30 cellular contexts compared by ENCODE assay signal in genomic region chr2:239609583-239610310, GRCh38.
A peak's percentile ranks its signal among the peaks of the same experiment; 100 is the strongest.
DNase-seq lines count a peak whose midpoint lies in the region; ATAC-seq and TF ChIP-seq lines count a peak whose summit lies in the region.
"Had no signal": no experiment of that assay in that cellular context is flagged by ENCODE, and none has a peak within 500 bp of the region (broad histone marks: within the 10 kb centered on the region; RNA-seq: fewer than 3 reads in every experiment).

No MANE protein-coding gene starts in this region.

- H3K4me1 ChIP-seq in BLaER1: peaks cover 62% of the 10 kb centered on the region
- peaks cover 10% of the 10 kb centered on the region for H3K4me1 ChIP-seq in CD8-positive, alpha-beta memory T cell (ENCODE audit: insufficient read depth, low read length)
- H3K4me1 ChIP-seq in mammary epithelial cell (ENCODE audit: insufficient read depth, low read length): no peaks in the 10 kb centered on the region
- H3K4me1 ChIP-seq: BE2C, esophagus squamous epithelium, foreskin keratinocyte, parathyroid adenoma, tibial artery had no signal

- peak overlapping the region in 6 of 7 donors; percentile 24 to 83 (median 44) for H3K4me3 Mint-ChIP-seq in CD8-positive, alpha-beta memory T cell
- H3K4me3 Mint-ChIP-seq: activated naive CD8-positive, alpha-beta T cell treated with anti-CD3 and anti-CD28 coated beads, Interleukin-2, amount 50 U/mL, for 24 hours; nephron had no signal

- ATAC-seq in left lobe of liver (no peak), GM19463 (IDR thresholded peaks at IDR 0.05; ENCODE audit: unreplicated experiment) (no peak), GM19397 (IDR thresholded peaks at IDR 0.05; ENCODE audit: unreplicated experiment) (no peak), GM21390 (IDR thresholded peaks at IDR 0.05; ENCODE audit: unreplicated experiment) (no peak)
- ATAC-seq: activated naive CD8-positive, alpha-beta T cell treated with anti-CD3 and anti-CD28 coated beads, Interleukin-2, amount 50 U/mL, for 24 hours; foreskin keratinocyte; heart left ventricle; HepG2; mucosa of descending colon; right cardiac atrium had no signal

- POLR2A ChIA-PET in CD8-positive, alpha-beta memory T cell (lab: Charles Lee): interaction anchor here (0.6 to 1.2 kb wide), 2 partner anchors 10 to 321 kb away, joined by 3 read pairs; no protein-coding TSS in a partner anchor

- DNase-seq in CD8-positive, alpha-beta memory T cell: peak in 4 of 5 donors; percentile 18 to 72 (median 32)
- DNase-seq in left lobe of liver (ENCODE audit: low spot score) (peak; percentile 24), retina (peak; percentile 43), mammary epithelial cell (no peak)
- DNase-seq: activated CD4-positive, alpha-beta T cell treated with anti-CD3 and anti-CD28 coated beads, Interleukin-2, amount 50 U/mL, for 4 hours; activated CD4-positive, CD25-positive, alpha-beta regulatory T cell; activated effector memory CD4-positive, alpha-beta T cell treated with Interleukin-2 at 50 U/mL for 16 hours; activated naive CD8-positive, alpha-beta T cell treated with anti-CD3 and anti-CD28 coated beads, Interleukin-2, amount 50 U/mL, for 24 hours; BE2C; esophagus squamous epithelium; foreskin keratinocyte; NCI-H1417 treated with DMSO at 0.1 percent for 48 hours; NCI-H2081; NCI-H524 treated with DMSO at 0.1 percent for 48 hours; OCI-M1; right cardiac atrium; SK-N-SH; stimulated activated CD4-positive, alpha-beta T cell treated with anti-CD3 and anti-CD28 coated beads, Interleukin-2, amount 100 ng/mL, for 24 hours had no signal

- in situ Hi-C loops in mammary epithelial cell (cut with MboI; ENCODE audit: low sequenced_read_pairs in 2 of 2): no loop called here

- H3K4me3 ChIP-seq in BLaER1: no peak overlapping the region
- H3K4me3 ChIP-seq in CD8-positive, alpha-beta memory T cell (ENCODE audit: low read length): no peak overlapping the region
- H3K4me3 ChIP-seq in mammary epithelial cell (replicated peaks in 1 of 3; ENCODE audit: insufficient read depth in 1 of 3, low read depth in 2 of 3, low read length in 3 of 3): no peak overlapping the region
- H3K4me3 ChIP-seq: esophagus squamous epithelium, heart left ventricle, lung, mucosa of descending colon, spleen, tibial artery had no signal

- 6% methylated on average over 12 of the region's 26 CpGs for WGBS in mammary epithelial cell (ENCODE audit: low coverage, missing lambda C conversion rate)

- CTCF ChIA-PET in CD8-positive, alpha-beta memory T cell (lab: Charles Lee): interaction anchor here (1.1 kb wide), 1 partner anchor 16 kb away, joined by 4 read pairs; no protein-coding TSS in a partner anchor
- CTCF ChIA-PET in mammary epithelial cell (lab: Charles Lee; ENCODE audit: low non-redundant PET): no interaction called here

- dilution Hi-C loops in mammary epithelial cell (cut with HindIII; ENCODE audit: low sequenced_read_pairs): loop anchor here (5.0 kb wide), 1 partner anchor 67 kb away; no protein-coding TSS in a partner anchor

- H3K27me3 Mint-ChIP-seq in CD8-positive, alpha-beta memory T cell: peaks cover 3 to 16% of the 10 kb centered on the region in 2 donors
- H3K27me3 Mint-ChIP-seq: activated naive CD8-positive, alpha-beta T cell treated with anti-CD3 and anti-CD28 coated beads, Interleukin-2, amount 50 U/mL, for 24 hours had no signal

- H3K27ac Mint-ChIP-seq in CD8-positive, alpha-beta memory T cell: peak overlapping the region in 6 of 8 donors; percentile 3 to 72 (median 56)
- H3K27ac Mint-ChIP-seq: activated naive CD8-positive, alpha-beta T cell treated with anti-CD3 and anti-CD28 coated beads, Interleukin-2, amount 50 U/mL, for 24 hours; nephron had no signal

- no peaks in the 10 kb centered on the region for H3K9me3 Mint-ChIP-seq in CD8-positive, alpha-beta memory T cell
- H3K9me3 Mint-ChIP-seq: activated naive CD8-positive, alpha-beta T cell treated with anti-CD3 and anti-CD28 coated beads, Interleukin-2, amount 50 U/mL, for 24 hours; nephron had no signal

- H3K36me3 ChIP-seq in BLaER1: no peaks in the 10 kb centered on the region
- H3K36me3 ChIP-seq in CD8-positive, alpha-beta memory T cell (ENCODE audit: insufficient read depth, low read length): no peaks in the 10 kb centered on the region
- no peaks in the 10 kb centered on the region for H3K36me3 ChIP-seq in mammary epithelial cell (ENCODE audit: insufficient read depth, low read length)
- H3K36me3 ChIP-seq: BE2C, esophagus squamous epithelium, heart left ventricle, spleen, tibial artery had no signal

- no peaks in the 10 kb centered on the region for H4K20me1 ChIP-seq in BLaER1
- no peaks in the 10 kb centered on the region for H4K20me1 ChIP-seq in mammary epithelial cell (ENCODE audit: insufficient read depth, low read length)

- peaks cover 24 to 34% (median 25%) of the 10 kb centered on the region in 3 donors for H3K4me1 Mint-ChIP-seq in CD8-positive, alpha-beta memory T cell
- H3K4me1 Mint-ChIP-seq: activated naive CD8-positive, alpha-beta T cell treated with anti-CD3 and anti-CD28 coated beads, Interleukin-2, amount 50 U/mL, for 24 hours had no signal

- H3K9ac ChIP-seq in BLaER1: no peak overlapping the region
- no peak overlapping the region for H3K9ac ChIP-seq in mammary epithelial cell (ENCODE audit: insufficient read depth, low read length)
- H3K9ac ChIP-seq: parathyroid adenoma, SK-N-SH had no signal

- no peak overlapping the region for H3K27ac ChIP-seq in BLaER1
- no peak overlapping the region for H3K27ac ChIP-seq in CD8-positive, alpha-beta memory T cell (ENCODE audit: low read depth, low read length)
- no peak overlapping the region for H3K27ac ChIP-seq in mammary epithelial cell (ENCODE audit: insufficient read depth, low read depth, low read length)
- H3K27ac ChIP-seq: esophagus squamous epithelium, foreskin keratinocyte, heart left ventricle, parathyroid adenoma, spleen, tibial artery had no signal

- BruUV-seq in mammary epithelial cell (replicated peaks; lab: Mats Ljungman, UMichigan): no TSS peak

- peak overlapping the region; percentile 41 for H3K4me2 ChIP-seq in BLaER1
- no peak overlapping the region for H3K4me2 ChIP-seq in mammary epithelial cell (ENCODE audit: insufficient read depth, low read depth, low read length)
- H3K4me2 ChIP-seq: SK-N-SH had no signal

- intact Hi-C loops in mammary epithelial cell (cut with micrococcal nuclease): no loop called here

- H3K27me3 ChIP-seq in BLaER1 (no peaks in the 10 kb centered on the region), mammary epithelial cell (ENCODE audit: insufficient read depth, low read length) (no peaks in the 10 kb centered on the region)
- no peaks in the 10 kb centered on the region for H3K27me3 ChIP-seq in CD8-positive, alpha-beta memory T cell (ENCODE audit: insufficient read depth, low read length, poor library complexity, severe bottlenecking)
- H3K27me3 ChIP-seq: BE2C, foreskin keratinocyte had no signal

- H3K36me3 Mint-ChIP-seq in CD8-positive, alpha-beta memory T cell: no peaks in the 10 kb centered on the region

- no peaks in the 10 kb centered on the region for H3K79me2 ChIP-seq in mammary epithelial cell (ENCODE audit: insufficient read depth, low read length)
- H3K79me2 ChIP-seq: parathyroid adenoma had no signal

- H3K9me3 ChIP-seq in BLaER1 (no peaks in the 10 kb centered on the region), mammary epithelial cell (replicated peaks; ENCODE audit: insufficient read depth, low read length) (peaks cover 7% of the 10 kb centered on the region)
- H3K9me3 ChIP-seq in CD8-positive, alpha-beta memory T cell (ENCODE audit: low read length): no peaks in the 10 kb centered on the region
- H3K9me3 ChIP-seq: BE2C, esophagus squamous epithelium, heart left ventricle, mucosa of descending colon, SK-N-SH, spleen, tibial artery had no signal

- no peak overlapping the region for H2AFZ ChIP-seq in mammary epithelial cell (ENCODE audit: low read depth, low read length)
- H2AFZ ChIP-seq: parathyroid adenoma had no signal

- TF ChIP-seq CTCF in mammary epithelial cell (conservative IDR thresholded peaks at IDR 0.05 in 1 of 2, IDR thresholded peaks at IDR 0.05 in 1 of 2; ENCODE audit: extremely low read depth in 1 of 2, insufficient read depth in 1 of 2, low read depth in 1 of 2, low read length in 2 of 2): no peak
